Comparison of ENCODE assay signal across 1 cellular context in genomic region chr1:153670859-153671622, GRCh38.
TF ChIP-seq lines count a peak whose summit lies in the region.

ILF2 (minus strand) TSS chr1:153670993; CDS start chr1:153670922, 71 bp downstream.

TF ChIP-seq in HepG2, 621 proteins besides CTCF, POLR2A, EP300 and RAD21 (continued from another document and continues in another):
- TF ChIP-seq PCBP1 (IDR thresholded peaks at IDR 0.05; ENCODE audit: borderline replicate concordance, low read depth, low read length) (no peak), ZNF530 (CRISPR knock-in tag; IDR thresholded peaks at IDR 0.05; ENCODE audit: low read depth) (no peak), ZFP90 (CRISPR knock-in tag; IDR thresholded peaks at IDR 0.05; ENCODE audit: borderline replicate concordance) (no peak), CBFB (CRISPR knock-in tag; IDR thresholded peaks at IDR 0.05) (no peak), SALL1 (CRISPR knock-in tag; IDR thresholded peaks at IDR 0.05) (peak; percentile 76), ZBTB10 (CRISPR knock-in tag; IDR thresholded peaks at IDR 0.05; ENCODE audit: borderline replicate concordance) (no peak), LRRFIP1 (CRISPR knock-in tag; conservative IDR thresholded peaks at IDR 0.05) (no peak), NR3C1 (CRISPR knock-in tag; IDR thresholded peaks at IDR 0.05) (no peak), HNF4A (CRISPR knock-in tag; IDR thresholded peaks at IDR 0.05) (no peak), ELF1 (CRISPR knock-in tag; IDR thresholded peaks at IDR 0.05) (no peak), JUNB (CRISPR knock-in tag; IDR thresholded peaks at IDR 0.05; ENCODE audit: borderline replicate concordance) (no peak; the same call in 1 of the 2 replicates), WIZ (CRISPR knock-in tag; IDR thresholded peaks at IDR 0.05) (no peak), TCF7 (IDR thresholded peaks at IDR 0.05; ENCODE audit: low read depth) (no peak), STAG1 (CRISPR knock-in tag; IDR thresholded peaks at IDR 0.05) (no peak), ZBTB33 (CRISPR knock-in tag; IDR thresholded peaks at IDR 0.05) (no peak), ZSCAN21 (CRISPR knock-in tag; IDR thresholded peaks at IDR 0.05; ENCODE audit: borderline replicate concordance) (no peak), SP5 (CRISPR knock-in tag; IDR thresholded peaks at IDR 0.05; ENCODE audit: borderline replicate concordance, low read depth) (no peak), ATM (IDR thresholded peaks at IDR 0.05; ENCODE audit: borderline replicate concordance) (no peak), THAP8 (CRISPR knock-in tag; IDR thresholded peaks at IDR 0.05; ENCODE audit: borderline replicate concordance) (no peak), SETDB1 (CRISPR knock-in tag; IDR thresholded peaks at IDR 0.05; ENCODE audit: borderline replicate concordance) (no peak), ZNF710 (CRISPR knock-in tag; IDR thresholded peaks at IDR 0.05; ENCODE audit: borderline replicate concordance) (peak; percentile 53; the same call in 1 of the 2 replicates), KAT7 (CRISPR knock-in tag; IDR thresholded peaks at IDR 0.05; ENCODE audit: borderline replicate concordance) (no peak), MBD4 (IDR thresholded peaks at IDR 0.05; ENCODE audit: borderline replicate concordance, low read length) (no peak), MED8 (CRISPR knock-in tag; IDR thresholded peaks at IDR 0.05; ENCODE audit: insufficient replicate concordance) (no peak), GRHL1 (CRISPR knock-in tag; conservative IDR thresholded peaks at IDR 0.05) (no peak), HMG20A (CRISPR knock-in tag; IDR thresholded peaks at IDR 0.05; ENCODE audit: borderline replicate concordance) (no peak), ELF4 (CRISPR knock-in tag; IDR thresholded peaks at IDR 0.05; ENCODE audit: borderline replicate concordance) (0 out of 2 replicates have a peak, but pooled peaks have one; percentile 23), MXD4 (CRISPR knock-in tag; IDR thresholded peaks at IDR 0.05) (no peak), ATAD3A (CRISPR knock-in tag; IDR thresholded peaks at IDR 0.05) (no peak), CREB1 (IDR thresholded peaks at IDR 0.05) (peak; percentile 88), CREB1 (CRISPR knock-in tag; IDR thresholded peaks at IDR 0.05) (peak; percentile 93), PRDM4 (CRISPR knock-in tag; IDR thresholded peaks at IDR 0.05; ENCODE audit: borderline replicate concordance) (no peak), KDM3A (CRISPR knock-in tag; IDR thresholded peaks at IDR 0.05; ENCODE audit: low read depth) (no peak; the same call in 1 of the 2 replicates), SMARCE1 (IDR thresholded peaks at IDR 0.05; ENCODE audit: borderline replicate concordance) (no peak), MZF1 (CRISPR knock-in tag; IDR thresholded peaks at IDR 0.05; ENCODE audit: borderline replicate concordance) (no peak), RFX5 (IDR thresholded peaks at IDR 0.05; ENCODE audit: low read depth, low read length) (peak; percentile 94), KAT8 (CRISPR knock-in tag; IDR thresholded peaks at IDR 0.05) (peak; percentile 77), NFYC (CRISPR knock-in tag; IDR thresholded peaks at IDR 0.05) (peak; percentile 97), ZFP62 (CRISPR knock-in tag; IDR thresholded peaks at IDR 0.05) (no peak), ZNF12 (CRISPR knock-in tag; IDR thresholded peaks at IDR 0.05) (no peak), MATR3 (CRISPR knock-in tag; IDR thresholded peaks at IDR 0.05) (no peak), ZMAT5 (CRISPR knock-in tag; IDR thresholded peaks at IDR 0.05; ENCODE audit: borderline replicate concordance, low read depth) (no peak), ZNF207 (IDR thresholded peaks at IDR 0.05; ENCODE audit: borderline replicate concordance) (no peak), CREBL2 (CRISPR knock-in tag; IDR thresholded peaks at IDR 0.05; ENCODE audit: borderline replicate concordance) (no peak), PHF20 (CRISPR knock-in tag; IDR thresholded peaks at IDR 0.05) (peak; percentile 80), ZNF446 (CRISPR knock-in tag; IDR thresholded peaks at IDR 0.05) (no peak), ZNF670 (CRISPR knock-in tag; IDR thresholded peaks at IDR 0.05; ENCODE audit: borderline replicate concordance) (peak; percentile 71; the same call in 1 of the 2 replicates), ZNF331 (CRISPR knock-in tag; IDR thresholded peaks at IDR 0.05) (no peak), GABPB1 (CRISPR knock-in tag; IDR thresholded peaks at IDR 0.05) (peak; percentile 28; the same call in 1 of the 2 replicates), MIER2 (CRISPR knock-in tag; IDR thresholded peaks at IDR 0.05) (no peak), HOXD1 (CRISPR knock-in tag; IDR thresholded peaks at IDR 0.05) (no peak), POLR2G (IDR thresholded peaks at IDR 0.05; ENCODE audit: low read depth, low read length) (peak; percentile 94), ZNF260 (CRISPR knock-in tag; IDR thresholded peaks at IDR 0.05; ENCODE audit: borderline replicate concordance, low read depth) (no peak), GATAD1 (CRISPR knock-in tag; IDR thresholded peaks at IDR 0.05) (peak; percentile 92), HOXA7 (CRISPR knock-in tag; IDR thresholded peaks at IDR 0.05) (no peak), IRF1 (CRISPR knock-in tag; IDR thresholded peaks at IDR 0.05; ENCODE audit: low read depth) (no peak), ZMYM3 (CRISPR knock-in tag; IDR thresholded peaks at IDR 0.05) (0 out of 2 replicates have a peak, but pooled peaks have one; percentile 9), HNRNPH1 (optimal IDR thresholded peaks at IDR 0.05; ENCODE audit: low read depth, low read length) (no peak)
